2 cellular contexts compared by ENCODE assay signal in the genomic region with DNA sequence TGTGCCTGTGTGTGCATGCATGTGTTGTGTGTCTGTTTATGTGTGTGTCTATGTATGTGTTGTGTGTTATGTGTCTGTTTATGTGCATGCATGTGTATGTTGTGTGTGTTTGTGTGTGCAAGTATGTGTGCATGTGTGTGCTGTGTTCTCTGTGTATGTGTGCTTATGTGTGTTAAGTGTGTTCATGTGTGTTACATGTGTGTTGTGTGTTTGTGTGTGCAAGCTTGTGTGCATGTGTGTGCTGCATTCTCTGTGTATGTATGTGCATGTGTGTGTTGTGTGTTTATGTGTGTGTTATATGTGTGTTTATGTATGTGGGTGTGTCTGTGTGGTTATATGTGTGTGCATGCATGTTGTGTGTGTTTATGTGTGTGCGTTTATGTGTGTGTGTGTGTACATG.
TF ChIP-seq lines count a peak whose summit lies in the region.

No MANE protein-coding gene starts in this region.

TF ChIP-seq in HEK293, 187 proteins besides CTCF, POLR2A, EP300 and RAD21:
- TF ChIP-seq ZBTB1 (tag by site-specific recombination; IDR thresholded peaks at IDR 0.05): no peak
- TF ChIP-seq ZNF23 (tag by site-specific recombination; IDR thresholded peaks at IDR 0.05; ENCODE audit: borderline replicate concordance): no peak
- no peak for TF ChIP-seq RBAK (tag by site-specific recombination; IDR thresholded peaks at IDR 0.05)
- TF ChIP-seq, protein P1, sequence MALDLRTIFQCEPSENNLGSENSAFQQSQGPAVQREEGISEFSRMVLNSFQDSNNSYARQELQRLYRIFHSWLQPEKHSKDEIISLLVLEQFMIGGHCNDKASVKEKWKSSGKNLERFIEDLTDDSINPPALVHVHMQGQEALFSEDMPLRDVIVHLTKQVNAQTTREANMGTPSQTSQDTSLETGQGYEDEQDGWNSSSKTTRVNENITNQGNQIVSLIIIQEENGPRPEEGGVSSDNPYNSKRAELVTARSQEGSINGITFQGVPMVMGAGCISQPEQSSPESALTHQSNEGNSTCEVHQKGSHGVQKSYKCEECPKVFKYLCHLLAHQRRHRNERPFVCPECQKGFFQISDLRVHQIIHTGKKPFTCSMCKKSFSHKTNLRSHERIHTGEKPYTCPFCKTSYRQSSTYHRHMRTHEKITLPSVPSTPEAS (tag by site-specific recombination; IDR thresholded peaks at IDR 0.05): peak; percentile 95
- TF ChIP-seq ZNF610 (tag by site-specific recombination; IDR thresholded peaks at IDR 0.05; ENCODE audit: borderline replicate concordance): no peak
- no peak for TF ChIP-seq ZNF658 (tag by site-specific recombination; IDR thresholded peaks at IDR 0.05)
- TF ChIP-seq, protein P2, sequence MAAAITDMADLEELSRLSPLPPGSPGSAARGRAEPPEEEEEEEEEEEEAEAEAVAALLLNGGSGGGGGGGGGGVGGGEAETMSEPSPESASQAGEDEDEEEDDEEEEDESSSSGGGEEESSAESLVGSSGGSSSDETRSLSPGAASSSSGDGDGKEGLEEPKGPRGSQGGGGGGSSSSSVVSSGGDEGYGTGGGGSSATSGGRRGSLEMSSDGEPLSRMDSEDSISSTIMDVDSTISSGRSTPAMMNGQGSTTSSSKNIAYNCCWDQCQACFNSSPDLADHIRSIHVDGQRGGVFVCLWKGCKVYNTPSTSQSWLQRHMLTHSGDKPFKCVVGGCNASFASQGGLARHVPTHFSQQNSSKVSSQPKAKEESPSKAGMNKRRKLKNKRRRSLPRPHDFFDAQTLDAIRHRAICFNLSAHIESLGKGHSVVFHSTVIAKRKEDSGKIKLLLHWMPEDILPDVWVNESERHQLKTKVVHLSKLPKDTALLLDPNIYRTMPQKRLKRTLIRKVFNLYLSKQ (tag by site-specific recombination; IDR thresholded peaks at IDR 0.05; ENCODE audit: borderline replicate concordance): no peak

TF ChIP-seq in H1, 55 proteins besides CTCF, POLR2A, EP300 and RAD21:
- no peak for TF ChIP-seq CBX5 (IDR thresholded peaks at IDR 0.05; ENCODE audit: low read depth, low read length)
- TF ChIP-seq CHD2 (IDR thresholded peaks at IDR 0.05; ENCODE audit: low read length): no peak
- no peak for TF ChIP-seq E2F6 (IDR thresholded peaks at IDR 0.05)
- no peak for TF ChIP-seq RXRA (IDR thresholded peaks at IDR 0.05; ENCODE audit: insufficient read depth, low read depth, low read length)
- no peak for TF ChIP-seq RFX5 (IDR thresholded peaks at IDR 0.05; ENCODE audit: borderline replicate concordance, low read depth, low read length)
- no peak for TF ChIP-seq CEBPB (IDR thresholded peaks at IDR 0.05; ENCODE audit: low read depth, low read length)
- no peak for TF ChIP-seq ZNF274 (IDR thresholded peaks at IDR 0.05; ENCODE audit: borderline replicate concordance, extremely low read depth, low read length)
- no peak for TF ChIP-seq JUN (IDR thresholded peaks at IDR 0.05; ENCODE audit: low read depth, low read length)
- no peak for TF ChIP-seq SP2 (IDR thresholded peaks at IDR 0.05; ENCODE audit: low read length)
- TF ChIP-seq MAFK (IDR thresholded peaks at IDR 0.05; ENCODE audit: low read depth, low read length): no peak
- TF ChIP-seq, protein P3, sequence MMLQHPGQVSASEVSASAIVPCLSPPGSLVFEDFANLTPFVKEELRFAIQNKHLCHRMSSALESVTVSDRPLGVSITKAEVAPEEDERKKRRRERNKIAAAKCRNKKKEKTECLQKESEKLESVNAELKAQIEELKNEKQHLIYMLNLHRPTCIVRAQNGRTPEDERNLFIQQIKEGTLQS (IDR thresholded peaks at IDR 0.05; ENCODE audit: insufficient read depth, low read depth, low read length): no peak
- TF ChIP-seq KDM5A (IDR thresholded peaks at IDR 0.05; ENCODE audit: low read length): no peak
- TF ChIP-seq HDAC6 (IDR thresholded peaks at IDR 0.05; ENCODE audit: low read depth, low read length): no peak
- no peak for TF ChIP-seq CHD1 (IDR thresholded peaks at IDR 0.05; ENCODE audit: low read depth, low read length)
- TF ChIP-seq POU5F1 (IDR thresholded peaks at IDR 0.05; ENCODE audit: low read depth, low read length): no peak
